Comparison of ENCODE assay signal across 1 cellular context in the genomic region with DNA sequence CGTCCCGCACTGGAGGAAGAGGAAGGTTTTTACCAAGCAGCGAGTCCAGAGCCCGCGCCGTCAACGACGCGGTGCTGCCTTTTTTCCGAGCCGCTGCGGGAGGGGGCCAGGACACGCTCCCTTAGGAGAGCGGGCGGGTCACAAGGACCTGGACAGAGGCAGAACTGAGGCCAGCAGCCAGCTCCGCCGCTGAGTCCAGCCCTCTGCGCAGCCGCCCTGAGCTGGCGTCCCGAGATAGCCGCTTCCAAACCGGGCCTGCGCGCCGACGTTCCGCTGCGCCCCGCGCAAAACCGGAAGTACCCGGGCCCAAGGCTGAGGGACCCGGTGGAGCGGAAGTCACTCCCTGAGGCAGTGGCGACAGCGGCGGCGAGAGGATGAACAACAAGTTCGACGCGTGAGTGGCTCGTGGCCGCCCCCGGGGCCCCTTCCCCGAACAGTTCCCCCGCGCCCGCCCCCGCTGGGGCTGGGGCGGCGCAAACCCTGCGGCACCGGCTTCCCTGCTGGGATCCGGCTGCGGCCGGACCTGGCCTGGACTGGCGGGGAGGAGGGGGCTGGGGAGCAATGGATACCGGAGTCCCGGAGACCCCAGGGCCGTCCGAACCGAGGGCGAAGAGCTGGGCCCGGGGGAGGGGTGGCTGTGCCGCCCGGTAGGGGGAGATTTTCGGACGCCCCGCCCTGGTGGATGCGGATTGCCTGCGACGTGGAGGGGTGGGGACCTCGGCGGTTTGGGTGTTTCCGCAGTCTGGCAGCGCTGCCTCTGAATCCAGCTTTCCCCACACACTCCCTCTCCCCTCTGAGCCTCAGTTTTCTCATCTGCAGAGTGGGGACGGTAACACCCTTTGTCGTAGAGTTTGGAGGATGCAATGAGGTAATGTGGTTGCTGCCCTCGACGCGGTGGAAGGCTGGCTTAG.
TF ChIP-seq lines count a peak whose summit lies in the region.

A gene with protein sequence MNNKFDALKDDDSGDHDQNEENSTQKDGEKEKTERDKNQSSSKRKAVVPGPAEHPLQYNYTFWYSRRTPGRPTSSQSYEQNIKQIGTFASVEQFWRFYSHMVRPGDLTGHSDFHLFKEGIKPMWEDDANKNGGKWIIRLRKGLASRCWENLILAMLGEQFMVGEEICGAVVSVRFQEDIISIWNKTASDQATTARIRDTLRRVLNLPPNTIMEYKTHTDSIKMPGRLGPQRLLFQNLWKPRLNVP (plus strand): TSS at position 339 of the 911 bp plus-strand sequence. CDS start 36 bp downstream, at position 375.
A gene (minus strand): TSS at position 207 of the 911 bp plus-strand sequence. CDS start 675 bp downstream, outside the sequence.

TF ChIP-seq in HCT116, 20 proteins besides CTCF, POLR2A, EP300 and RAD21 (continued from another document):
- TF ChIP-seq EZH2phosphoT487 (IDR thresholded peaks at IDR 0.05; ENCODE audit: borderline replicate concordance) (no peak), SIN3A (IDR thresholded peaks at IDR 0.05; ENCODE audit: low read depth) (peak; percentile 69), CBX3 (IDR thresholded peaks at IDR 0.05; ENCODE audit: low read depth) (peak; percentile 97), EZH2 (IDR thresholded peaks at IDR 0.05) (no peak), ZNF274 (IDR thresholded peaks at IDR 0.05; ENCODE audit: low read depth, low read length) (no peak), JUND (IDR thresholded peaks at IDR 0.05) (no peak), SRF (IDR thresholded peaks at IDR 0.05; ENCODE audit: low read depth) (peak; percentile 68; the same call in 1 of the 2 replicates), SP1 (IDR thresholded peaks at IDR 0.05; ENCODE audit: low read depth) (0 out of 2 replicates have a peak, but pooled peaks have one; percentile 7), CEBPB (IDR thresholded peaks at IDR 0.05; ENCODE audit: low read depth) (no peak), YY1 (IDR thresholded peaks at IDR 0.05; ENCODE audit: extremely low read depth, insufficient replicate concordance, low read depth, low read length) (peak; percentile 85), TCF7L2 (IDR thresholded peaks at IDR 0.05; ENCODE audit: borderline replicate concordance, extremely low read depth, insufficient read depth, insufficient read length) (peak; percentile 66), POLR2AphosphoS5 (IDR thresholded peaks at IDR 0.05; ENCODE audit: low read depth, low read length) (peak; percentile 96), EGR1 (IDR thresholded peaks at IDR 0.05; ENCODE audit: low read depth) (peak; percentile 92), ZFX (IDR thresholded peaks at IDR 0.05) (peak; percentile 63)
- TF ChIP-seq, protein P1, sequence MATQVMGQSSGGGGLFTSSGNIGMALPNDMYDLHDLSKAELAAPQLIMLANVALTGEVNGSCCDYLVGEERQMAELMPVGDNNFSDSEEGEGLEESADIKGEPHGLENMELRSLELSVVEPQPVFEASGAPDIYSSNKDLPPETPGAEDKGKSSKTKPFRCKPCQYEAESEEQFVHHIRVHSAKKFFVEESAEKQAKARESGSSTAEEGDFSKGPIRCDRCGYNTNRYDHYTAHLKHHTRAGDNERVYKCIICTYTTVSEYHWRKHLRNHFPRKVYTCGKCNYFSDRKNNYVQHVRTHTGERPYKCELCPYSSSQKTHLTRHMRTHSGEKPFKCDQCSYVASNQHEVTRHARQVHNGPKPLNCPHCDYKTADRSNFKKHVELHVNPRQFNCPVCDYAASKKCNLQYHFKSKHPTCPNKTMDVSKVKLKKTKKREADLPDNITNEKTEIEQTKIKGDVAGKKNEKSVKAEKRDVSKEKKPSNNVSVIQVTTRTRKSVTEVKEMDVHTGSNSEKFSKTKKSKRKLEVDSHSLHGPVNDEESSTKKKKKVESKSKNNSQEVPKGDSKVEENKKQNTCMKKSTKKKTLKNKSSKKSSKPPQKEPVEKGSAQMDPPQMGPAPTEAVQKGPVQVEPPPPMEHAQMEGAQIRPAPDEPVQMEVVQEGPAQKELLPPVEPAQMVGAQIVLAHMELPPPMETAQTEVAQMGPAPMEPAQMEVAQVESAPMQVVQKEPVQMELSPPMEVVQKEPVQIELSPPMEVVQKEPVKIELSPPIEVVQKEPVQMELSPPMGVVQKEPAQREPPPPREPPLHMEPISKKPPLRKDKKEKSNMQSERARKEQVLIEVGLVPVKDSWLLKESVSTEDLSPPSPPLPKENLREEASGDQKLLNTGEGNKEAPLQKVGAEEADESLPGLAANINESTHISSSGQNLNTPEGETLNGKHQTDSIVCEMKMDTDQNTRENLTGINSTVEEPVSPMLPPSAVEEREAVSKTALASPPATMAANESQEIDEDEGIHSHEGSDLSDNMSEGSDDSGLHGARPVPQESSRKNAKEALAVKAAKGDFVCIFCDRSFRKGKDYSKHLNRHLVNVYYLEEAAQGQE (IDR thresholded peaks at IDR 0.05; ENCODE audit: low read depth): no peak
- TF ChIP-seq, protein P2, sequence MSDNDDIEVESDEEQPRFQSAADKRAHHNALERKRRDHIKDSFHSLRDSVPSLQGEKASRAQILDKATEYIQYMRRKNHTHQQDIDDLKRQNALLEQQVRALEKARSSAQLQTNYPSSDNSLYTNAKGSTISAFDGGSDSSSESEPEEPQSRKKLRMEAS (IDR thresholded peaks at IDR 0.05): peak; percentile 95
- TF ChIP-seq, protein P3, sequence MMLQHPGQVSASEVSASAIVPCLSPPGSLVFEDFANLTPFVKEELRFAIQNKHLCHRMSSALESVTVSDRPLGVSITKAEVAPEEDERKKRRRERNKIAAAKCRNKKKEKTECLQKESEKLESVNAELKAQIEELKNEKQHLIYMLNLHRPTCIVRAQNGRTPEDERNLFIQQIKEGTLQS (IDR thresholded peaks at IDR 0.05): no peak
